In genomic region chr1:244383278-244383884, GRCh38 we compare ENCODE assay signal across 15 cellular contexts.
"Had no signal": no experiment of that assay in that cellular context is flagged by ENCODE, and none has a peak within 500 bp of the region (broad histone marks: within the 10 kb centered on the region; RNA-seq: fewer than 3 reads in every experiment).

No MANE protein-coding gene starts in this region.

- H3K36me3 ChIP-seq: gastroesophageal sphincter, left ventricle myocardium inferior, upper lobe of left lung had no signal

- H3K9me3 ChIP-seq: gastroesophageal sphincter, left ventricle myocardium inferior, psoas muscle, upper lobe of left lung had no signal

- H3K27me3 ChIP-seq: gastroesophageal sphincter, upper lobe of left lung had no signal

- H3K27ac ChIP-seq: gastroesophageal sphincter, left ventricle myocardium inferior, psoas muscle, upper lobe of left lung had no signal

- ATAC-seq: activated T-cell treated with anti-CD3 and anti-CD28 coated beads, Interleukin-2, amount 50 U/mL, for 72 hours; gastroesophageal sphincter; psoas muscle had no signal

- H3K4me3 ChIP-seq: gastroesophageal sphincter, left ventricle myocardium inferior, psoas muscle, upper lobe of left lung had no signal

- FAIRE-seq: kidney had no signal

- DNase-seq: activated CD4-positive, alpha-beta memory T cell treated with anti-CD3 and anti-CD28 coated beads for 36 hours; activated CD4-positive, alpha-beta T cell treated with anti-CD3 and anti-CD28 coated beads for 1 hour; activated CD8-positive, alpha-beta memory T cell treated with anti-CD3 and anti-CD28 coated beads, Interleukin-2, amount 50 U/mL, for 4 hours; activated gamma-delta T cell treated with Interleukin-2 at 50 U/mL for 16 hours; activated naive CD8-positive, alpha-beta T cell treated with anti-CD3 and anti-CD28 coated beads for 36 hours; activated T-cell treated with anti-CD3 and anti-CD28 coated beads, Interleukin-2, amount 50 U/mL, for 72 hours; anterior cingulate cortex; kidney; left ventricle myocardium inferior; psoas muscle; stimulated activated CD4-positive, alpha-beta T cell treated with anti-CD3 and anti-CD28 coated beads, Interleukin-12 subunit alpha, Interleukin-12 subunit beta, amount 100 ng/mL, for 4 hours; stimulated activated naive CD4-positive, alpha-beta T cell; substantia nigra; upper lobe of left lung had no signal

- H3K4me1 ChIP-seq: left ventricle myocardium inferior, psoas muscle, upper lobe of left lung had no signal
